ENCODE assay signal across 1 cellular context in the genomic region with DNA sequence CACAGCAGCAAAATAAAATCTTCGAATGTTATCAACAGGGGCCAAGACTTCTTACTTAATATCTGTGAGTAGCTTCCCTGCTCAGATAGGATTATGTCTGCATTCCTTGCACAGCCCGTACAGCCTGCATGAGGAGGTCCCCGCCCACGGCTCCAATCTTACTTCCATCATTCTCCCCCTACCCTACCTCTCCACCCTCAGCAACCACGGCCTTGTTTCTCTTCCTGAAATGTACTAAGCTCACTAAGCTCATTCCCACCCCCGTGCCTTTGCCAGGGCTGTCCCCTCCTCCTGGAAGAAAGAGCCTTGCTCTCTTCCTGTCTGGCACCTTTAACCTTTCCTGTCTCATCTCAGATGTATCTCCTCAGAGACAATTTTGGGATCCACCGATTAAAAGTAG.
TF ChIP-seq lines count a peak whose summit lies in the region.

No MANE protein-coding gene starts in this region.

TF ChIP-seq in IMR-90, 13 proteins besides CTCF, POLR2A, EP300 and RAD21 (continued from another document):
- TF ChIP-seq, protein P1, sequence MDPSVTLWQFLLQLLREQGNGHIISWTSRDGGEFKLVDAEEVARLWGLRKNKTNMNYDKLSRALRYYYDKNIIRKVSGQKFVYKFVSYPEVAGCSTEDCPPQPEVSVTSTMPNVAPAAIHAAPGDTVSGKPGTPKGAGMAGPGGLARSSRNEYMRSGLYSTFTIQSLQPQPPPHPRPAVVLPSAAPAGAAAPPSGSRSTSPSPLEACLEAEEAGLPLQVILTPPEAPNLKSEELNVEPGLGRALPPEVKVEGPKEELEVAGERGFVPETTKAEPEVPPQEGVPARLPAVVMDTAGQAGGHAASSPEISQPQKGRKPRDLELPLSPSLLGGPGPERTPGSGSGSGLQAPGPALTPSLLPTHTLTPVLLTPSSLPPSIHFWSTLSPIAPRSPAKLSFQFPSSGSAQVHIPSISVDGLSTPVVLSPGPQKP (IDR thresholded peaks at IDR 0.05; ENCODE audit: borderline replicate concordance, low read depth, low read length) = no peak
- TF ChIP-seq MXI1 (IDR thresholded peaks at IDR 0.05; ENCODE audit: borderline replicate concordance, low read depth, low read length) (no peak), CEBPB (IDR thresholded peaks at IDR 0.05; ENCODE audit: low read depth, low read length) (no peak), MAFK (IDR thresholded peaks at IDR 0.05; ENCODE audit: low read depth, low read length) (no peak), SMC3 (IDR thresholded peaks at IDR 0.05; ENCODE audit: low read depth, low read length) (no peak), MAZ (IDR thresholded peaks at IDR 0.05; ENCODE audit: borderline replicate concordance, low read depth, low read length) (no peak), RFX5 (IDR thresholded peaks at IDR 0.05; ENCODE audit: low read depth, low read length) (no peak), CHD1 (IDR thresholded peaks at IDR 0.05; ENCODE audit: low read depth, low read length) (no peak)
- TF ChIP-seq, protein P2, sequence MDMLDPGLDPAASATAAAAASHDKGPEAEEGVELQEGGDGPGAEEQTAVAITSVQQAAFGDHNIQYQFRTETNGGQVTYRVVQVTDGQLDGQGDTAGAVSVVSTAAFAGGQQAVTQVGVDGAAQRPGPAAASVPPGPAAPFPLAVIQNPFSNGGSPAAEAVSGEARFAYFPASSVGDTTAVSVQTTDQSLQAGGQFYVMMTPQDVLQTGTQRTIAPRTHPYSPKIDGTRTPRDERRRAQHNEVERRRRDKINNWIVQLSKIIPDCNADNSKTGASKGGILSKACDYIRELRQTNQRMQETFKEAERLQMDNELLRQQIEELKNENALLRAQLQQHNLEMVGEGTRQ (IDR thresholded peaks at IDR 0.05; ENCODE audit: low read depth, low read length) = no peak
TF ChIP-seq in IMR-90: peak in this region for 0.
